ENCODE assay signal across 15 cellular contexts in genomic region chr17:59769891-59770290, GRCh38.
DNase-seq lines count a peak whose midpoint lies in the region; ATAC-seq and TF ChIP-seq lines count a peak whose summit lies in the region.
"Had no signal": no experiment of that assay in that cellular context is flagged by ENCODE, and none has a peak within 500 bp of the region (broad histone marks: within the 10 kb centered on the region; RNA-seq: fewer than 3 reads in every experiment).

No MANE protein-coding gene starts in this region.

- H3K4me1 Mint-ChIP-seq in dendritic cell treated with granulocyte-macrophage colony-stimulating factor and Interleukin-4, amounts not matched to agents 40 ng/mL and 50 ng/mL, for 4 days (ENCODE audit: low read depth), result peaks cover 20% of the 10 kb centered on the region
- peaks cover 6% of the 10 kb centered on the region for H3K4me1 Mint-ChIP-seq in stimulated activated effector memory CD8-positive, alpha-beta T cell treated with anti-CD3 and anti-CD28 coated beads, Interleukin-12 subunit alpha, Interleukin-12 subunit beta, amount 100 ng/mL, for 72 hours
- H3K4me1 Mint-ChIP-seq: immature natural killer cell, natural killer cell had no signal

- TF ChIP-seq POLR2A in suprapubic skin (IDR thresholded peaks at IDR 0.05), result no peak

- no peak overlapping the region for H3K4me3 ChIP-seq in psoas muscle
- no peak overlapping the region for H3K4me3 ChIP-seq in suprapubic skin

- H3K27me3 ChIP-seq in psoas muscle (ENCODE audit: insufficient read depth in 3 of 3, low read length in 2 of 3) (no peaks in the 10 kb centered on the region), suprapubic skin (no peaks in the 10 kb centered on the region)

- no peaks in the 10 kb centered on the region for H3K27me3 Mint-ChIP-seq in dendritic cell treated with granulocyte-macrophage colony-stimulating factor and Interleukin-4, amounts not matched to agents 40 ng/mL and 50 ng/mL, for 4 days

- peak in 1 of 4 donors; percentile 15 for ATAC-seq in psoas muscle
- ATAC-seq in stimulated activated effector memory CD8-positive, alpha-beta T cell treated with anti-CD3 and anti-CD28 coated beads, Interleukin-12 subunit alpha, Interleukin-12 subunit beta, amount 100 ng/mL, for 72 hours, result no peak
- ATAC-seq in HG02798 (IDR thresholded peaks at IDR 0.05; ENCODE audit: poor library complexity, unreplicated experiment), result no peak
- ATAC-seq: natural killer cell had no signal

- TF ChIP-seq CTCF in psoas muscle (IDR thresholded peaks at IDR 0.05) (no peak), suprapubic skin (IDR thresholded peaks at IDR 0.05) (no peak)

- H3K4me3 Mint-ChIP-seq in dendritic cell treated with granulocyte-macrophage colony-stimulating factor and Interleukin-4, amounts not matched to agents 40 ng/mL and 50 ng/mL, for 4 days, result no peak overlapping the region
- no peak overlapping the region for H3K4me3 Mint-ChIP-seq in stimulated activated effector memory CD8-positive, alpha-beta T cell treated with anti-CD3 and anti-CD28 coated beads, Interleukin-12 subunit alpha, Interleukin-12 subunit beta, amount 100 ng/mL, for 72 hours
- H3K4me3 Mint-ChIP-seq: immature natural killer cell, natural killer cell had no signal

- peaks cover 2 to 33% of the 10 kb centered on the region in 2 donors for H3K36me3 ChIP-seq in psoas muscle (ENCODE audit: insufficient read depth in 1 of 2, low read depth in 1 of 2)
- peaks cover 26% of the 10 kb centered on the region for H3K36me3 ChIP-seq in suprapubic skin

- TF ChIP-seq EP300 in suprapubic skin (IDR thresholded peaks at IDR 0.05), result no peak

- H3K36me3 Mint-ChIP-seq in dendritic cell treated with granulocyte-macrophage colony-stimulating factor and Interleukin-4, amounts not matched to agents 40 ng/mL and 50 ng/mL, for 4 days (ENCODE audit: low read depth), result peaks cover 44% of the 10 kb centered on the region
- H3K36me3 Mint-ChIP-seq in stimulated activated effector memory CD8-positive, alpha-beta T cell treated with anti-CD3 and anti-CD28 coated beads, Interleukin-12 subunit alpha, Interleukin-12 subunit beta, amount 100 ng/mL, for 72 hours, result peaks cover 71% of the 10 kb centered on the region
- H3K36me3 Mint-ChIP-seq: natural killer cell had no signal

- no peaks in the 10 kb centered on the region for H3K9me3 ChIP-seq in psoas muscle
- H3K9me3 ChIP-seq in suprapubic skin, result no peaks in the 10 kb centered on the region

- H3K27ac ChIP-seq in psoas muscle (peak overlapping the region; percentile 64), suprapubic skin (no peak overlapping the region)
- H3K27ac ChIP-seq: 22Rv1 had no signal

- no peaks in the 10 kb centered on the region for H3K9me3 Mint-ChIP-seq in dendritic cell treated with granulocyte-macrophage colony-stimulating factor and Interleukin-4, amounts not matched to agents 40 ng/mL and 50 ng/mL, for 4 days
- no peaks in the 10 kb centered on the region for H3K9me3 Mint-ChIP-seq in stimulated activated effector memory CD8-positive, alpha-beta T cell treated with anti-CD3 and anti-CD28 coated beads, Interleukin-12 subunit alpha, Interleukin-12 subunit beta, amount 100 ng/mL, for 72 hours
- H3K9me3 Mint-ChIP-seq: immature natural killer cell, natural killer cell had no signal

- whole genome bisulfite sequencing in psoas muscle, 3 donors, result 74 to 80% (median 78%) methylated on average over 1 of the region's 1 CpG
- WGBS in suprapubic skin, result 58% methylated on average over 1 of the region's 1 CpG

- DNase-seq in DMS53 (lab: John Stamatoyannopoulos, UW) (peak; percentile 28), DMS53 treated with DMSO at 0.1 percent for 48 hours (lab: John Stamatoyannopoulos, UW; ENCODE audit: unreplicated experiment) (no peak), MV-4-11 (lab: John Stamatoyannopoulos, UW) (peak; percentile 49), psoas muscle (no peak), suprapubic skin (ENCODE audit: low spot score in 2 of 2) (no peak)
- no peak for DNase-seq in stimulated activated effector memory CD8-positive, alpha-beta T cell treated with anti-CD3 and anti-CD28 coated beads, Interleukin-12 subunit alpha, Interleukin-12 subunit beta, amount 100 ng/mL, for 72 hours (ENCODE audit: low spot score in 2 of 2)
- DNase-seq: DMS153; immature natural killer cell; natural killer cell; NCI-H1417 treated with DMSO at 0.1 percent for 48 hours; NCI-H748 treated with DMSO at 0.1 percent for 48 hours; stimulated activated CD4-positive, alpha-beta T cell treated with anti-CD3 and anti-CD28 coated beads, Interleukin-12 subunit alpha, Interleukin-12 subunit beta, amount 100 ng/mL, for 4 hours had no signal

- H3K4me1 ChIP-seq in psoas muscle, result no peaks in the 10 kb centered on the region
- peaks cover 7% of the 10 kb centered on the region for H3K4me1 ChIP-seq in suprapubic skin

- peak overlapping the region; percentile 78 for H3K27ac Mint-ChIP-seq in dendritic cell treated with granulocyte-macrophage colony-stimulating factor and Interleukin-4, amounts not matched to agents 40 ng/mL and 50 ng/mL, for 4 days
- no peak overlapping the region for H3K27ac Mint-ChIP-seq in stimulated activated effector memory CD8-positive, alpha-beta T cell treated with anti-CD3 and anti-CD28 coated beads, Interleukin-12 subunit alpha, Interleukin-12 subunit beta, amount 100 ng/mL, for 72 hours
- H3K27ac Mint-ChIP-seq: natural killer cell had no signal

- intact Hi-C loops in dendritic cell treated with granulocyte-macrophage colony-stimulating factor and Interleukin-4, amounts not matched to agents 40 ng/mL and 50 ng/mL, for 4 days (cut with micrococcal nuclease), result loop anchor here (1.0 kb wide), 1 partner anchor 11 kb away; no protein-coding TSS in a partner anchor
- intact Hi-C loops in psoas muscle (cut with DNase I), result loop anchor here in 1 of 2 donors (1.0 kb wide), 1 partner anchor 9 kb away; no protein-coding TSS in a partner anchor

Comparison
In these comparisons a context has a peak if more than half of its experiments do, and no peak if none do; other contexts are left out.
1. DNase-seq: peak in DMS53 (single experiment) and MV-4-11 (single experiment); none in DMS53 treated with DMSO at 0.1 percent for 48 hours (single experiment), psoas muscle (0 of 2), stimulated activated effector memory CD8-positive, alpha-beta T cell treated with anti-CD3 and anti-CD28 coated beads, Interleukin-12 subunit alpha, Interleukin-12 subunit beta, amount 100 ng/mL, for 72 hours (0 of 2) and suprapubic skin (0 of 2).